12 cellular contexts compared by ENCODE assay signal in genomic region chr2:158936978-158937377, GRCh38. TPM values are rescaled to one million over a fixed set of nuclear protein-coding genes. Genes with fewer than 3 reads are reported as not detected.
DNase-seq lines count a peak whose midpoint lies in the region; ATAC-seq and TF ChIP-seq lines count a peak whose summit lies in the region.
"Had no signal": no experiment of that assay in that cellular context is flagged by ENCODE, and none has a peak within 500 bp of the region (broad histone marks: within the 10 kb centered on the region; RNA-seq: fewer than 3 reads in every experiment).

No MANE protein-coding gene starts in this region.

- H3K4me3 Mint-ChIP-seq in stimulated activated effector memory CD8-positive, alpha-beta T cell treated with anti-CD3 and anti-CD28 coated beads, Interleukin-12 subunit alpha, Interleukin-12 subunit beta, amount 100 ng/mL, for 72 hours: no peak overlapping the region
- H3K4me3 Mint-ChIP-seq: activated naive CD8-positive, alpha-beta T cell; IgD-negative memory B cell had no signal

- DNase-seq in Daoy (ENCODE audit: low read depth): peak; percentile 74
- peak; percentile 13 for DNase-seq in SK-MEL-5 (ENCODE audit: low read depth, low spot score)
- DNase-seq in foreskin fibroblast: peak; percentile 86 to 93
- peak; percentile 70 for DNase-seq in renal cortical epithelial cell (ENCODE audit: low read depth)
- DNase-seq in activated CD8-positive, alpha-beta memory T cell treated with anti-CD3 and anti-CD28 coated beads, Interleukin-2, amount 50 U/mL, for 48 hours: no peak
- DNase-seq in left lobe of liver (ENCODE audit: low spot score): no peak
- no peak for DNase-seq in effector CD4-positive, alpha-beta T cell
- no peak for DNase-seq in stimulated activated effector memory CD8-positive, alpha-beta T cell treated with anti-CD3 and anti-CD28 coated beads, Interleukin-12 subunit alpha, Interleukin-12 subunit beta, amount 100 ng/mL, for 72 hours (ENCODE audit: low spot score in 2 of 2)
- DNase-seq: hypothalamus; stimulated activated CD8-positive, alpha-beta memory T cell treated with anti-CD3 and anti-CD28 coated beads, Interleukin-4, amount 100 ng/mL, for 48 hours had no signal

- in situ Hi-C loops in SK-MEL-5 (cut with HindIII; ENCODE audit: low pct_unique_long_range_greater_than_20kb, low sequenced_read_pairs): no loop called here

- no peaks in the 10 kb centered on the region for H3K4me1 Mint-ChIP-seq in stimulated activated effector memory CD8-positive, alpha-beta T cell treated with anti-CD3 and anti-CD28 coated beads, Interleukin-12 subunit alpha, Interleukin-12 subunit beta, amount 100 ng/mL, for 72 hours
- H3K4me1 Mint-ChIP-seq: IgD-negative memory B cell had no signal

- no peak for ATAC-seq in left lobe of liver
- ATAC-seq in stimulated activated effector memory CD8-positive, alpha-beta T cell treated with anti-CD3 and anti-CD28 coated beads, Interleukin-12 subunit alpha, Interleukin-12 subunit beta, amount 100 ng/mL, for 72 hours: no peak

- TF ChIP-seq CTCF in foreskin fibroblast (IDR thresholded peaks at IDR 0.05; ENCODE audit: low read depth, low read length): no peak

- H3K4me3 ChIP-seq in foreskin fibroblast (ENCODE audit: low read depth in 1 of 2, low read length in 2 of 2): no peak overlapping the region

- no peaks in the 10 kb centered on the region for H3K36me3 Mint-ChIP-seq in stimulated activated effector memory CD8-positive, alpha-beta T cell treated with anti-CD3 and anti-CD28 coated beads, Interleukin-12 subunit alpha, Interleukin-12 subunit beta, amount 100 ng/mL, for 72 hours
- H3K36me3 Mint-ChIP-seq: activated naive CD8-positive, alpha-beta T cell; IgD-negative memory B cell had no signal

- no peaks in the 10 kb centered on the region for H3K9me3 Mint-ChIP-seq in stimulated activated effector memory CD8-positive, alpha-beta T cell treated with anti-CD3 and anti-CD28 coated beads, Interleukin-12 subunit alpha, Interleukin-12 subunit beta, amount 100 ng/mL, for 72 hours

- H3K27ac Mint-ChIP-seq in stimulated activated effector memory CD8-positive, alpha-beta T cell treated with anti-CD3 and anti-CD28 coated beads, Interleukin-12 subunit alpha, Interleukin-12 subunit beta, amount 100 ng/mL, for 72 hours: no peak overlapping the region
- H3K27ac Mint-ChIP-seq: activated naive CD8-positive, alpha-beta T cell; IgD-negative memory B cell had no signal

RNA-seq across cellular contexts. Expression of gene TANC1, which starts 31.5 kb away (rescaled TPM):
- total RNA-seq in Daoy (2014; rRNA removed; shearing (Covaris generic)): 13.7 and 19.3 TPM in 2 replicates
- 34.6 and 42.6 TPM in 2 replicates for total RNA-seq in SK-MEL-5 (2014; rRNA removed; shearing (Covaris generic))
- 39.2 and 55.8 TPM in 2 replicates for polyA plus RNA-seq in SK-MEL-5 (2015; cell fraction: cytosol; rRNA removed)
- polyA plus RNA-seq in SK-MEL-5 (2015; cell fraction: nucleus; rRNA removed): 190 and 230 TPM in 2 replicates
- total RNA-seq in renal cortical epithelial cell: 14.8 and 44.0 TPM in 2 replicates
- total RNA-seq in left lobe of liver: 5.0 TPM

Comparison
In these comparisons a context has a peak if more than half of its experiments do, and no peak if none do; other contexts are left out.
1. DNase-seq: peak in Daoy (single experiment), SK-MEL-5 (single experiment), foreskin fibroblast (2 of 2) and renal cortical epithelial cell (single experiment); none in activated CD8-positive, alpha-beta memory T cell treated with anti-CD3 and anti-CD28 coated beads, Interleukin-2, amount 50 U/mL, for 48 hours (single experiment), left lobe of liver (single experiment), effector CD4-positive, alpha-beta T cell (single experiment) and stimulated activated effector memory CD8-positive, alpha-beta T cell treated with anti-CD3 and anti-CD28 coated beads, Interleukin-12 subunit alpha, Interleukin-12 subunit beta, amount 100 ng/mL, for 72 hours (0 of 2).